In the genomic region with DNA sequence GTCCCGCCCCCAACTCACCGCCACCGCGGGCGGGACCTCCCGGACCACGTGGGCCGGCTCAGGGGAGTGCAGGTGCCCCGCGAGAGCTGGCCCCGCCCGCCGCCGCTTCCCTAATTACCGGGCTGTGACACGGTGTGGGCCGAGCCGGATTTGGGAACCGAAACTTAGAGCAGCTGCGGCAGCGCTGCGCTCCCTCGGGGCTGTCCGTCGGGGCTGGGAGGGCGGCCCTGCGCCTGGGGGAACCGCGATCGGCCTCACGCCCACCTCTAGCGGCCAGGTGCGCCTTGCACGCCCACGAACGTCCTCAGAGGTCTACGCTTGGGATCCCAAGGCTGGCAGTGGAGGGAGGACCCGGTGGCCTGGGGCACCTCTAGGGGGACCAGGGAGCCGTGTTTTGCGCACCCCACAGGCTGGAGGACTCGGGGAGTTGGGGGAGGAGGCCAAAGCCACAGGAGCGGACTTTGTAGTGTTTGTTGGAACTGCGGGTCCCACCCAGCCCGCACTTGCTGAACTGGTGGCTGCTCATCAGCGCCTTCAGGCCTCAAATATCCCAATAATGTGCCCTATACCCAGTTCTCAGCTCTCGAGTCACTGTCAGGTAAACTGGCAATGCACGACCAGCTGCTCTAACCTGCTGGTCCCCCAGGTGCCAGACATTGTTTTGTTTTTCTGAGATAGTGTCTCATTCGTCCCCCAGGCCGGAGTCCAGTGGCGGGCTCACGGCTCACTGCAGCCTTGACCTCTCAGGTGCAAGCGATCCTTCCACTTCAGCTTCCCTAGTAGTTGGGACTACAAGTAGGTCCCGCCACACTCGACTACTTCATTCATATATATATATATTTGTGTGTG, we compare ENCODE assay signal across 8 cellular contexts. TPM values are rescaled to one million over a fixed set of nuclear protein-coding genes. Genes with fewer than 3 reads are reported as not detected.
DNase-seq lines count a peak whose midpoint lies in the region; ATAC-seq and TF ChIP-seq lines count a peak whose summit lies in the region.

No MANE protein-coding gene starts in this region.

- H3K36me3 ChIP-seq in BE2C, result peaks cover 15% of the 10 kb centered on the region
- no peaks in the 10 kb centered on the region for H3K36me3 ChIP-seq in esophagus muscularis mucosa
- H3K36me3 ChIP-seq in stomach, result peaks cover 0 to 7% (median 0%) of the 10 kb centered on the region in 4 donors

- H3K9me3 Mint-ChIP-seq in neural crest cell, result no peaks in the 10 kb centered on the region

- peak; percentile 65 for DNase-seq in BE2C
- DNase-seq in NCI-H82 (lab: John Stamatoyannopoulos, UW), result peak; percentile 83
- peak; percentile 89 for DNase-seq in activated CD8-positive, alpha-beta memory T cell treated with anti-CD3 and anti-CD28 coated beads, Interleukin-2, amount 50 U/mL, for 48 hours
- DNase-seq in esophagus muscularis mucosa (ENCODE audit: extremely low spot score), result no peak
- DNase-seq in neural crest cell (ENCODE audit: low read depth, low spot score), result no peak
- DNase-seq in stomach, result peak; percentile 92

- 81% methylated on average over 10 of the region's 54 CpGs for WGBS in esophagus muscularis mucosa
- WGBS in stomach, 5 donors, result 8 to 18% (median 12%) methylated on average over 36 to 54 of the region's 54 CpGs

- TF ChIP-seq POLR2A in esophagus muscularis mucosa (IDR thresholded peaks at IDR 0.05; ENCODE audit: low read depth) (no peak), stomach (IDR thresholded peaks at IDR 0.05) (no peak)

- peaks cover 54% of the 10 kb centered on the region for H3K4me1 Mint-ChIP-seq in neural crest cell

- peaks cover 37% of the 10 kb centered on the region for H3K27me3 Mint-ChIP-seq in neural crest cell (ENCODE audit: low read depth)

- TF ChIP-seq CTCF in BE2C (IDR thresholded peaks at IDR 0.05; ENCODE audit: low read depth, low read length) (no peak; the same call in 1 of the 2 replicates), esophagus muscularis mucosa (IDR thresholded peaks at IDR 0.05) (no peak), neural crest cell (conservative IDR thresholded peaks at IDR 0.05) (peak; percentile 37), stomach (IDR thresholded peaks at IDR 0.05) (peak in 1 of 7 experiments; percentile 14)

- H3K36me3 Mint-ChIP-seq in neural crest cell (ENCODE audit: low read depth), result peaks cover 10% of the 10 kb centered on the region

- H3K9me3 ChIP-seq in BE2C (no peaks in the 10 kb centered on the region), esophagus muscularis mucosa (no peaks in the 10 kb centered on the region), stomach (no peaks in the 10 kb centered on the region)

- ATAC-seq in GM18873 (IDR thresholded peaks at IDR 0.05; ENCODE audit: low FRiP score, unreplicated experiment) (peak; percentile 57), HG03108 (IDR thresholded peaks at IDR 0.05; ENCODE audit: unreplicated experiment) (peak; percentile 54)

- intact Hi-C loops in esophagus muscularis mucosa (cut with DNase I), result loop anchor here (1.0 kb wide), 1 partner anchor 128 kb away; no protein-coding TSS in a partner anchor
- intact Hi-C loops in stomach (cut with DNase I; ENCODE audit: low total_unique reads), result no loop called here

- H3K27ac Mint-ChIP-seq in neural crest cell (ENCODE audit: unreplicated experiment), result no peak overlapping the region

- peak overlapping the region; percentile 91 to 98 (median 96) for H3K27ac ChIP-seq in esophagus muscularis mucosa (replicated peaks in 1 of 4)
- peak overlapping the region; percentile 91 to 97 (median 96) for H3K27ac ChIP-seq in stomach

- peak overlapping the region; percentile 52 for H3K4me3 ChIP-seq in BE2C (ENCODE audit: low read depth, low read length)
- H3K4me3 ChIP-seq in esophagus muscularis mucosa, result peak overlapping the region; percentile 80 to 95 (median 94)
- peak overlapping the region; percentile 88 to 97 (median 92) for H3K4me3 ChIP-seq in stomach

- H3K4me3 Mint-ChIP-seq in neural crest cell, result peak overlapping the region; percentile 92

- H3K27me3 ChIP-seq in BE2C, result no peaks in the 10 kb centered on the region
- H3K27me3 ChIP-seq in esophagus muscularis mucosa, result no peaks in the 10 kb centered on the region
- no peaks in the 10 kb centered on the region for H3K27me3 ChIP-seq in stomach

- no peak for TF ChIP-seq EP300 in esophagus muscularis mucosa (IDR thresholded peaks at IDR 0.05)
- TF ChIP-seq EP300 in stomach (IDR thresholded peaks at IDR 0.05), result no peak

- H3K4me1 ChIP-seq in BE2C (peaks cover 22% of the 10 kb centered on the region), esophagus muscularis mucosa (peaks cover 67 to 91% (median 88%) of the 10 kb centered on the region in 4 donors), stomach (peaks cover 77 to 93% (median 91%) of the 10 kb centered on the region in 4 donors)

RNA-seq across cellular contexts. Expression of gene NADK, which starts 0.8 kb away (rescaled TPM):
- 166 TPM for polyA plus RNA-seq in BE2C (2012; ENCODE audit: insufficient read depth, insufficient read length, low read depth)
- 100 to 1,000 TPM in 1 of 4 donors, 10 to 100 TPM in 3; 66.4 to 119 (median 82.7) TPM for total RNA-seq in esophagus muscularis mucosa
- total RNA-seq in neural crest cell, result 88.4 and 91.9 TPM in 2 replicates
- total RNA-seq in stomach, result 100 to 1,000 TPM in 3 of 5 donors, 10 to 100 TPM in 2; 69.9 to 202 (median 102) TPM
- 10 to 100 TPM; 38.6 to 63.2 (median 45.9) TPM for polyA plus RNA-seq in stomach

RNA-seq across cellular contexts. Expression of gene CDK11A, which starts 54.9 kb away (rescaled TPM):
- polyA plus RNA-seq in BE2C (2012; ENCODE audit: insufficient read depth, insufficient read length, low read depth), result 221 TPM
- 10 to 100 TPM; 18.2 to 46.9 (median 31.4) TPM for total RNA-seq in esophagus muscularis mucosa
- total RNA-seq in neural crest cell, result 47.8 and 48.9 TPM in 2 replicates
- total RNA-seq in stomach, result 100 to 1,000 TPM in 3 of 5 donors, 10 to 100 TPM in 2; 46.1 to 233 (median 126) TPM
- 10 to 100 TPM; 27.3 to 68.7 (median 31.6) TPM for polyA plus RNA-seq in stomach

Comparison
In these comparisons a context has a peak if more than half of its experiments do, and no peak if none do; other contexts are left out.
1. DNase-seq: peak in BE2C (single experiment), NCI-H82 (single experiment), activated CD8-positive, alpha-beta memory T cell treated with anti-CD3 and anti-CD28 coated beads, Interleukin-2, amount 50 U/mL, for 48 hours (single experiment) and stomach (single experiment); none in esophagus muscularis mucosa (single experiment) and neural crest cell (single experiment).
2. Peak in every context shown above with its lines, with median percentiles within 50 percentile points of each other: H3K4me3 ChIP-seq.